In the genomic region with DNA sequence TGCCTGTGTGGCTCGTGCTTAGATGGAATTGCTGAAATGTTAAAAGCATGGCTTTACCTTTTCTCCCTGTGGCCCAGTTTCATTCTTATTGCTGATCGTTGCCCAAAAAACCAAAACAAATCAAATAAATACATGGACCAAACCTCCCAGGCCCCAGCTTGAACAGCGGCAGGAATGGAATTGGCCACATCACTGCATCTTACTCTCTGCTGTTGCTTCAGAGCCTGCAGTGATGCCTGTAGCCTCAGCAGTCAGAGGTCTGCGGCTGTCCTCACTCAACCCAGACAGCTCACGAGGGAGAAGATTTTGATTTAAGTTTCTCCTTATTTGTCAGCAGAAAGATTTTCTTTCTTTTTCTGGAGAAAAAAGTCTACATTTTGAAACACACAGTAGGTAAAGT, we compare ENCODE assay signal across 21 cellular contexts.
"Had no signal": no experiment of that assay in that cellular context is flagged by ENCODE, and none has a peak within 500 bp of the region (broad histone marks: within the 10 kb centered on the region; RNA-seq: fewer than 3 reads in every experiment).

No MANE protein-coding gene starts in this region.

- DNase-seq: activated CD4-positive, alpha-beta T cell treated with anti-CD3 and anti-CD28 coated beads for 36 hours; activated CD4-positive, alpha-beta T cell treated with anti-CD3 and anti-CD28 coated beads, Interleukin-2, amount 50 U/mL, for 48 hours; activated gamma-delta T cell treated with Interleukin-2 at 50 U/mL for 16 hours; effector CD8-positive, alpha-beta T cell; foreskin keratinocyte; glutamatergic neuron; hippocampal formation; kidney; mammary epithelial cell; midbrain; stimulated activated CD4-positive, alpha-beta T cell treated with anti-CD3 and anti-CD28 coated beads, Interleukin-4, amount 100 ng/mL, for 24 hours; T-cell; upper lobe of right lung had no signal

- ATAC-seq: activated CD4-positive, alpha-beta T cell treated with anti-CD3 and anti-CD28 coated beads for 36 hours; activated naive CD4-positive, alpha-beta T cell treated with anti-CD3 and anti-CD28 coated beads, Interleukin-2, amount 50 U/mL, for 72 hours; esophagus mucosa; foreskin keratinocyte; left lobe of liver; stimulated activated effector memory CD8-positive, alpha-beta T cell treated with anti-CD3 and anti-CD28 coated beads, Interleukin-12 subunit alpha, Interleukin-12 subunit beta, amount 100 ng/mL, for 72 hours; T-cell; upper lobe of right lung; WTC11 had no signal

- H3K4me3 ChIP-seq: adrenal gland, smooth muscle cell, thoracic aorta, upper lobe of right lung had no signal
